Comparison of ENCODE assay signal across 9 cellular contexts in the genomic region with DNA sequence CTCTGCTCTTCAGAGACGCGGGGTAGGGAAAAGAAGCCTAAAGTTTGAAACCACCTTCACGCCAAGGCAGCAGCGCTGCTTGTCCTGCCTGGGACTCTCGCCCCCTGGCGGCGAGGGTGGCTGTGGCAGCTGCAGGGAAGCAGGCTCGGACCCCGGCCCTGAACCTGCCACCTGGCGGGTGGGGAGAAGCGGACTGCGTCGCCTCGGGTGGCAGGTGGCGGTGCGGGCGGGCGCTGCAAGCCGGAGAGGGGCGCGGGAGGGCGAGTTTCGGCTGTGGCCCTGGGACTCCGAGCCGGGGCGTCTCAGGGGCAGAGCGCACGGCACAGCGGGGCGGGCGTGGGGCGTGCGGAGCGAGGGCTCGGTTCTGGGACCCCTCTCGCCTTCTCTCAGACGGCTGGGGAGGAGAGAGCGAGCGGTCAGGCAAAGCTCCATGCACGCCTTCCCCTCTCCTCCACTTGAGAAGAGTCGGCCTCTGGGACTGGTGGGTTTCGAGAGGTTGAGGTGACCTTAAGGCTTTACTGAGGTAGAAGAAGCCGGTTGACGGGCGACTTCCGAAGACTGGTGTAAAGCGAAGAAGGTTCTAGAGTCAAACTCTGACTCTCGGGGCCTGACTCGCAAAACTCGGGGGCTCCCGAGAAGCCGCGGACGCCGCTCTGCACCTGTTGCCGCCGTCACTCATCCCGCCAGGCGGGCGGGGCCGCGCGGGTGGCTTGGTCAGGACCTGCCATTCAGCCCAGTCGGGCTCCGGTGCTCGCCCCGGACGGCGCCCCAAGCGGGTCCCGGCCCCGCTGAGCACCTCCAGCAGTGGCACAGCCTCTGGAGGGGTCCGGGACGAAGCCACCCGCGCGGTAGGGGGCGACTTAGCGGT. TPM values are rescaled to one million over a fixed set of nuclear protein-coding genes. Genes with fewer than 3 reads are reported as not detected.
A peak's percentile ranks its signal among the peaks of the same experiment; 100 is the strongest.
DNase-seq lines count a peak whose midpoint lies in the region; ATAC-seq, FAIRE-seq and TF ChIP-seq lines count a peak whose summit lies in the region.
"Had no signal": no experiment of that assay in that cellular context is flagged by ENCODE, and none has a peak within 500 bp of the region (broad histone marks: within the 10 kb centered on the region; RNA-seq: fewer than 3 reads in every experiment).

No MANE protein-coding gene starts in this region.

- H3K4me1 ChIP-seq in Panc1 (ENCODE audit: control insufficient read depth, insufficient read depth, low read length) (no peaks in the 10 kb centered on the region), adrenal gland (replicated peaks in 1 of 2) (peaks cover 0 to 8% of the 10 kb centered on the region in 2 donors)

- WGBS in adrenal gland, 4 donors = 4 to 11% (median 8%) methylated on average over 31 to 79 of the region's 79 CpGs

- POLR2A ChIA-PET in Panc1 (lab: Charles Lee) = no interaction called here

- no peak for TF ChIP-seq POLR2A in adrenal gland (IDR thresholded peaks at IDR 0.05)

- TF ChIP-seq CTCF in AG09309 (IDR thresholded peaks at IDR 0.05; ENCODE audit: control insufficient read depth, insufficient read depth, low read depth, low read length, missing control alignments) (peak; percentile 24), GM20000 (IDR thresholded peaks at IDR 0.05; ENCODE audit: extremely low read depth, missing control alignments) (peak; percentile 59), Panc1 (IDR thresholded peaks at IDR 0.05) (peak; percentile 81), adrenal gland (IDR thresholded peaks at IDR 0.05) (peak in 4 of 6 experiments; percentile 23 to 45 (median 36)), D721Med (IDR thresholded peaks at IDR 0.05; ENCODE audit: insufficient read depth, missing control alignments) (no peak)

- in situ Hi-C loops in Panc1 (cut with HindIII; ENCODE audit: low pct_unique_long_range_greater_than_20kb, low sequenced_read_pairs) = no loop called here

- H3K36me3 ChIP-seq in Panc1 (ENCODE audit: control insufficient read depth, insufficient read depth, low read length) = no peaks in the 10 kb centered on the region
- no peaks in the 10 kb centered on the region for H3K36me3 ChIP-seq in adrenal gland (replicated peaks in 1 of 2)

- FAIRE-seq in D721Med (lab: Jason Lieb, UNC) = no peak
- FAIRE-seq: islet of Langerhans had no signal

- no peak overlapping the region for H3K27ac ChIP-seq in Panc1 (ENCODE audit: low read length)
- no peak overlapping the region for H3K27ac ChIP-seq in adrenal gland

- H3K27me3 ChIP-seq in Panc1 (ENCODE audit: control insufficient read depth, insufficient read depth, low read length) (peaks cover 6% of the 10 kb centered on the region; the same call in 1 of the 2 replicates), adrenal gland (peaks cover 23% of the 10 kb centered on the region)

- no peak for DNase-seq in AG09309 (ENCODE audit: low read depth)
- peak; percentile 80 for DNase-seq in GM20000 (ENCODE audit: low spot score)
- DNase-seq in Panc1 (ENCODE audit: low read depth, low spot score) = no peak
- peak in 3 of 7 donors; percentile 16 to 37 (median 23) for DNase-seq in adrenal gland
- peak; percentile 86 for DNase-seq in iPS-NIHi7 (ENCODE audit: extremely low spot score)
- peak; percentile 61 to 72 for DNase-seq in stimulated activated CD4-positive, alpha-beta T cell treated with anti-CD3 and anti-CD28 coated beads, Interleukin-2, amount 100 ng/mL, for 48 hours
- no peak for DNase-seq in D721Med (ENCODE audit: insufficient read length, low spot score)

- H3K4me3 ChIP-seq in AG09309 (ENCODE audit: control insufficient read depth, low read depth, low read length) (no peak overlapping the region), Panc1 (ENCODE audit: low read depth in 2 of 2, low read length in 2 of 2) (peak overlapping the region; percentile 13 to 37), adrenal gland (peak overlapping the region in 2 of 4 donors; percentile 21 to 53)

- CTCF ChIA-PET in Panc1 (lab: Charles Lee) = no interaction called here

- H3K9me3 ChIP-seq in Panc1 (ENCODE audit: control insufficient read depth, insufficient read depth, low read depth, low read length) (no peaks in the 10 kb centered on the region), adrenal gland (replicated peaks in 1 of 3) (no peaks in the 10 kb centered on the region)

- ATAC-seq in Panc1 (peak; percentile 76), GM18873 (IDR thresholded peaks at IDR 0.05; ENCODE audit: low FRiP score, unreplicated experiment) (no peak)

- intact Hi-C loops in Panc1 (cut with micrococcal nuclease; ENCODE audit: unreplicated experiment) (no loop called here), adrenal gland (cut with DNase I) (no loop called here)

- no TSS peak for BruUV-seq in Panc1 (replicated peaks; lab: Mats Ljungman, UMichigan)

RNA-seq across cellular contexts. Expression of gene BOLL, which starts 1.1 kb away (rescaled TPM):
- total RNA-seq in Panc1 (2021; ENCODE audit: unreplicated experiment) (not detected), adrenal gland (not detected)
- not detected for polyA plus RNA-seq in Panc1 (2012; ENCODE audit: insufficient read length)
- not detected for polyA plus RNA-seq in adrenal gland

RNA-seq across cellular contexts. Expression of gene PLCL1, which starts 18.1 kb away (rescaled TPM):
- not detected for total RNA-seq in Panc1 (2021; ENCODE audit: unreplicated experiment)
- not detected for polyA plus RNA-seq in Panc1 (2012; ENCODE audit: insufficient read length)
- total RNA-seq in adrenal gland = 10 to 100 TPM in 3 of 8 donors, 1 to 10 TPM in 5; 3.7 to 24.0 (median 8.0) TPM
- 1 to 10 TPM; 1.6 to 3.1 (median 2.8) TPM for polyA plus RNA-seq in adrenal gland

Comparison
In these comparisons a context has a peak if more than half of its experiments do, and no peak if none do; other contexts are left out.
1. DNase-seq: peak in GM20000 (single experiment), iPS-NIHi7 (single experiment) and stimulated activated CD4-positive, alpha-beta T cell treated with anti-CD3 and anti-CD28 coated beads, Interleukin-2, amount 100 ng/mL, for 48 hours (2 of 2); none in AG09309 (single experiment), Panc1 (single experiment) and D721Med (single experiment).